In the genomic region with DNA sequence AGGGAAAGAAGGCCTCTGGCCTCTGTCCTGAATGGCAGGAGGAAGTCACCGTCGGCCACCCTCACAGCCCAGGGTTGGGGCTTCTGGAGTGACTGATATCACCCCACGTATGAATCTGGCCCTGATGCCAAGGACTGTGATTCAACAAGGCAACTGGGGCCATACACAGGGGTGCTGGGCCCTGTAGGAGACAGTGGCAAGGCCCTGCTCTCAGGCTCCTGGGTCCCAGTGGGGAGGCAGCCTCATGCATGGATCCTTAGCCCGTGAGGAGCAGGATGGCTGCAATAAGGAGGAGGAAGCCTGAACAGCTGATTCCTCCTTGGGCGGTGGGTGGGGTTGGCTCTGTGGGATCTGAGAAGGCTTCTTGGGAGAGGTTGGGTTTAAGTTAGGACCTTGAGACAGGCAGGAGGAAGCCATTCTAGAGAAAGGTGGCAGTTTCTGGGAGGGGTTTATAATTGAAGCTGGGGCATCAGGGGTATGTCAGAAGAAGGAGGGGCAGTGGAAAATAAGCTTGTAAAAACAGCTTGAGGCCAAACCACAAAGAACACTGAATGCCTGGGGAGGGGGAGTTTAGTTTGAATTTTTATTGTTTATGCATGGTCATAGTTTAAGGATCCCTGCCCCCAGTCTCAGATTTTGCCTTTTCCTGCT, we compare ENCODE assay signal across 1 cellular context.
TF ChIP-seq lines count a peak whose summit lies in the region.

No MANE protein-coding gene starts in this region.

TF ChIP-seq in HEK293, 187 proteins besides CTCF, POLR2A, EP300 and RAD21 (continued from another document):
- no peak for TF ChIP-seq ZNF416 (tag by site-specific recombination; IDR thresholded peaks at IDR 0.05)
- TF ChIP-seq KLF8 (tag by site-specific recombination; IDR thresholded peaks at IDR 0.05) = no peak
- TF ChIP-seq, protein P1, sequence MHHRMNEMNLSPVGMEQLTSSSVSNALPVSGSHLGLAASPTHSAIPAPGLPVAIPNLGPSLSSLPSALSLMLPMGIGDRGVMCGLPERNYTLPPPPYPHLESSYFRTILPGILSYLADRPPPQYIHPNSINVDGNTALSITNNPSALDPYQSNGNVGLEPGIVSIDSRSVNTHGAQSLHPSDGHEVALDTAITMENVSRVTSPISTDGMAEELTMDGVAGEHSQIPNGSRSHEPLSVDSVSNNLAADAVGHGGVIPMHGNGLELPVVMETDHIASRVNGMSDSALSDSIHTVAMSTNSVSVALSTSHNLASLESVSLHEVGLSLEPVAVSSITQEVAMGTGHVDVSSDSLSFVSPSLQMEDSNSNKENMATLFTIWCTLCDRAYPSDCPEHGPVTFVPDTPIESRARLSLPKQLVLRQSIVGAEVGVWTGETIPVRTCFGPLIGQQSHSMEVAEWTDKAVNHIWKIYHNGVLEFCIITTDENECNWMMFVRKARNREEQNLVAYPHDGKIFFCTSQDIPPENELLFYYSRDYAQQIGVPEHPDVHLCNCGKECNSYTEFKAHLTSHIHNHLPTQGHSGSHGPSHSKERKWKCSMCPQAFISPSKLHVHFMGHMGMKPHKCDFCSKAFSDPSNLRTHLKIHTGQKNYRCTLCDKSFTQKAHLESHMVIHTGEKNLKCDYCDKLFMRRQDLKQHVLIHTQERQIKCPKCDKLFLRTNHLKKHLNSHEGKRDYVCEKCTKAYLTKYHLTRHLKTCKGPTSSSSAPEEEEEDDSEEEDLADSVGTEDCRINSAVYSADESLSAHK (tag by site-specific recombination; IDR thresholded peaks at IDR 0.05) = peak; percentile 77
- no peak for TF ChIP-seq BCL11B (tag by site-specific recombination; IDR thresholded peaks at IDR 0.05; ENCODE audit: low read depth)
- no peak for TF ChIP-seq ZNF555 (tag by site-specific recombination; conservative IDR thresholded peaks at IDR 0.05)
- peak; percentile 82 for TF ChIP-seq ZIC2 (tag by site-specific recombination; IDR thresholded peaks at IDR 0.05)
- TF ChIP-seq ZNF2 (tag by site-specific recombination; IDR thresholded peaks at IDR 0.05) = no peak
- TF ChIP-seq, protein P2, sequence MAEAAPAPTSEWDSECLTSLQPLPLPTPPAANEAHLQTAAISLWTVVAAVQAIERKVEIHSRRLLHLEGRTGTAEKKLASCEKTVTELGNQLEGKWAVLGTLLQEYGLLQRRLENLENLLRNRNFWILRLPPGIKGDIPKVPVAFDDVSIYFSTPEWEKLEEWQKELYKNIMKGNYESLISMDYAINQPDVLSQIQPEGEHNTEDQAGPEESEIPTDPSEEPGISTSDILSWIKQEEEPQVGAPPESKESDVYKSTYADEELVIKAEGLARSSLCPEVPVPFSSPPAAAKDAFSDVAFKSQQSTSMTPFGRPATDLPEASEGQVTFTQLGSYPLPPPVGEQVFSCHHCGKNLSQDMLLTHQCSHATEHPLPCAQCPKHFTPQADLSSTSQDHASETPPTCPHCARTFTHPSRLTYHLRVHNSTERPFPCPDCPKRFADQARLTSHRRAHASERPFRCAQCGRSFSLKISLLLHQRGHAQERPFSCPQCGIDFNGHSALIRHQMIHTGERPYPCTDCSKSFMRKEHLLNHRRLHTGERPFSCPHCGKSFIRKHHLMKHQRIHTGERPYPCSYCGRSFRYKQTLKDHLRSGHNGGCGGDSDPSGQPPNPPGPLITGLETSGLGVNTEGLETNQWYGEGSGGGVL (tag by site-specific recombination; IDR thresholded peaks at IDR 0.05) = 0 out of 2 replicates have a peak, but pooled peaks have one; percentile 20
- TF ChIP-seq ZNF660 (tag by site-specific recombination; IDR thresholded peaks at IDR 0.05) = no peak
- TF ChIP-seq, protein P3, sequence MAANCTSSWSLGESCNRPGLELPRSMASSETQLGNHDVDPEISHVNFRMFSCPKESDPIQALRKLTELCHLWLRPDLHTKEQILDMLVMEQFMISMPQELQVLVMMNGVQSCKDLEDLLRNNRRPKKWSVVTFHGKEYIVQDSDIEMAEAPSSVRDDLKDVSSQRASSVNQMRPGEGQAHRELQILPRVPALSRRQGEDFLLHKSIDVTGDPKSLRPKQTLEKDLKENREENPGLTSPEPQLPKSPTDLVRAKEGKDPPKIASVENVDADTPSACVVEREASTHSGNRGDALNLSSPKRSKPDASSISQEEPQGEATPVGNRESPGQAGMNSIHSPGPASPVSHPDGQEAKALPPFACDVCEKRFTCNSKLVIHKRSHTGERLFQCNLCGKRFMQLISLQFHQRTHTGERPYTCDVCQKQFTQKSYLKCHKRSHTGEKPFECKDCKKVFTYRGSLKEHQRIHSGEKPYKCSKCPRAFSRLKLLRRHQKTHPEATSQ (tag by site-specific recombination; IDR thresholded peaks at IDR 0.05) = no peak
- no peak for TF ChIP-seq GLIS2 (tag by site-specific recombination; IDR thresholded peaks at IDR 0.05)
TF ChIP-seq in HEK293: peak in this region for 3.
